Comparison of ENCODE assay signal across 1 cellular context in the genomic region with DNA sequence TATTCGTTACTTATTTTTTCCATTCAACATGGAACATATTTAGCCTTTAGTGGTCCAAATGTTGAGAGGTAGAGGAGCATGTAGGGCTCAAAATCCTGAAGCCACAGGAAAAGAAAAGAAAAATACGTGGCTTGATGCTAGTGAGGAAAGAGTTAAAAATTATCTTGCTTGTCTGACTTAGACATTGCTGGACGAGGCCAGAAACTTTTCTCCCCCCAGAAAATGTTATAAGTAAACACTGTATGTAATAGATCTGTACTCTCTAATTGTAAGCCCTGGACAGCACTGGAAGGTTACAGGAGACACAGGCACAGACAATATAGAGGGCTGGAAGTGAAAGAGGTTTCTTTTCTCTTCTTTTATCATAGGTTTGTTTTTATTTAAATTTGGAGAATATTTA.
A peak's percentile ranks its signal among the peaks of the same experiment; 100 is the strongest.
TF ChIP-seq lines count a peak whose summit lies in the region.

No MANE protein-coding gene starts in this region.

TF ChIP-seq in HepG2, 621 proteins besides CTCF, POLR2A, EP300 and RAD21 (continues in another document):
- TF ChIP-seq HOMEZ (CRISPR knock-in tag; IDR thresholded peaks at IDR 0.05; ENCODE audit: low read depth) (peak; percentile 19; the same call in 1 of the 2 replicates), HNF4A (CRISPR knock-in tag; IDR thresholded peaks at IDR 0.05) (0 out of 2 replicates have a peak, but pooled peaks have one; percentile 14), DNMT3B (CRISPR knock-in tag; conservative IDR thresholded peaks at IDR 0.05) (no peak), MIXL1 (CRISPR knock-in tag; IDR thresholded peaks at IDR 0.05) (0 out of 2 replicates have a peak, but pooled peaks have one; percentile 69), LCORL (IDR thresholded peaks at IDR 0.05) (no peak), LCORL (CRISPR knock-in tag; IDR thresholded peaks at IDR 0.05) (0 out of 2 replicates have a peak, but pooled peaks have one; percentile 19), ZNF292 (CRISPR knock-in tag; IDR thresholded peaks at IDR 0.05; ENCODE audit: borderline replicate concordance, low read depth) (peak; percentile 45; the same call in 1 of the 2 replicates), AHDC1 (CRISPR knock-in tag; IDR thresholded peaks at IDR 0.05; ENCODE audit: borderline replicate concordance) (peak; percentile 49; the same call in 1 of the 2 replicates), ARID5B (CRISPR knock-in tag; IDR thresholded peaks at IDR 0.05) (peak; percentile 46), ZNF496 (CRISPR knock-in tag; IDR thresholded peaks at IDR 0.05; ENCODE audit: insufficient replicate concordance) (no peak), ZMYM4 (CRISPR knock-in tag; IDR thresholded peaks at IDR 0.05) (no peak), ZNF432 (CRISPR knock-in tag; IDR thresholded peaks at IDR 0.05; ENCODE audit: borderline replicate concordance) (no peak), BORCS8-MEF2B (CRISPR knock-in tag; IDR thresholded peaks at IDR 0.05) (no peak), NR3C1 (CRISPR knock-in tag; IDR thresholded peaks at IDR 0.05) (no peak), MED8 (CRISPR knock-in tag; IDR thresholded peaks at IDR 0.05; ENCODE audit: insufficient replicate concordance) (no peak), ZNF670 (CRISPR knock-in tag; IDR thresholded peaks at IDR 0.05; ENCODE audit: borderline replicate concordance) (no peak), ZNF124 (CRISPR knock-in tag; IDR thresholded peaks at IDR 0.05) (0 out of 2 replicates have a peak, but pooled peaks have one; percentile 37), IRF9 (CRISPR knock-in tag; IDR thresholded peaks at IDR 0.05; ENCODE audit: borderline replicate concordance) (no peak), XBP1 (CRISPR knock-in tag; IDR thresholded peaks at IDR 0.05) (0 out of 2 replicates have a peak, but pooled peaks have one; percentile 59), HNRNPK (IDR thresholded peaks at IDR 0.05; ENCODE audit: low read depth, low read length, poor library complexity, severe bottlenecking) (no peak), FOXJ3 (CRISPR knock-in tag; IDR thresholded peaks at IDR 0.05; ENCODE audit: borderline replicate concordance) (peak; percentile 64; the same call in 1 of the 2 replicates), GATAD2A (CRISPR knock-in tag; IDR thresholded peaks at IDR 0.05) (peak; percentile 30; the same call in 1 of the 2 replicates), ZNF652 (CRISPR knock-in tag; IDR thresholded peaks at IDR 0.05; ENCODE audit: borderline replicate concordance, low read depth) (peak; percentile 98), NR2F6 (IDR thresholded peaks at IDR 0.05) (no peak), NR2F6 (CRISPR knock-in tag; IDR thresholded peaks at IDR 0.05) (0 out of 2 replicates have a peak, but pooled peaks have one; percentile 18), NCOA2 (CRISPR knock-in tag; IDR thresholded peaks at IDR 0.05) (0 out of 2 replicates have a peak, but pooled peaks have one; percentile 19), ZBTB4 (CRISPR knock-in tag; IDR thresholded peaks at IDR 0.05; ENCODE audit: borderline replicate concordance) (no peak), MLXIP (CRISPR knock-in tag; IDR thresholded peaks at IDR 0.05; ENCODE audit: borderline replicate concordance) (no peak)
- TF ChIP-seq, protein P1, sequence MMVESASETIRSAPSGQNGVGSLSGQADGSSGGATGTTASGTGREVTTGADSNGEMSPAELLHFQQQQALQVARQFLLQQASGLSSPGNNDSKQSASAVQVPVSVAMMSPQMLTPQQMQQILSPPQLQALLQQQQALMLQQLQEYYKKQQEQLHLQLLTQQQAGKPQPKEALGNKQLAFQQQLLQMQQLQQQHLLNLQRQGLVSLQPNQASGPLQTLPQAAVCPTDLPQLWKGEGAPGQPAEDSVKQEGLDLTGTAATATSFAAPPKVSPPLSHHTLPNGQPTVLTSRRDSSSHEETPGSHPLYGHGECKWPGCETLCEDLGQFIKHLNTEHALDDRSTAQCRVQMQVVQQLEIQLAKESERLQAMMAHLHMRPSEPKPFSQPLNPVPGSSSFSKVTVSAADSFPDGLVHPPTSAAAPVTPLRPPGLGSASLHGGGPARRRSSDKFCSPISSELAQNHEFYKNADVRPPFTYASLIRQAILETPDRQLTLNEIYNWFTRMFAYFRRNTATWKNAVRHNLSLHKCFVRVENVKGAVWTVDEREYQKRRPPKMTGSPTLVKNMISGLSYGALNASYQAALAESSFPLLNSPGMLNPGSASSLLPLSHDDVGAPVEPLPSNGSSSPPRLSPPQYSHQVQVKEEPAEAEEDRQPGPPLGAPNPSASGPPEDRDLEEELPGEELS (CRISPR knock-in tag; IDR thresholded peaks at IDR 0.05) = peak; percentile 66
- TF ChIP-seq, protein P2, sequence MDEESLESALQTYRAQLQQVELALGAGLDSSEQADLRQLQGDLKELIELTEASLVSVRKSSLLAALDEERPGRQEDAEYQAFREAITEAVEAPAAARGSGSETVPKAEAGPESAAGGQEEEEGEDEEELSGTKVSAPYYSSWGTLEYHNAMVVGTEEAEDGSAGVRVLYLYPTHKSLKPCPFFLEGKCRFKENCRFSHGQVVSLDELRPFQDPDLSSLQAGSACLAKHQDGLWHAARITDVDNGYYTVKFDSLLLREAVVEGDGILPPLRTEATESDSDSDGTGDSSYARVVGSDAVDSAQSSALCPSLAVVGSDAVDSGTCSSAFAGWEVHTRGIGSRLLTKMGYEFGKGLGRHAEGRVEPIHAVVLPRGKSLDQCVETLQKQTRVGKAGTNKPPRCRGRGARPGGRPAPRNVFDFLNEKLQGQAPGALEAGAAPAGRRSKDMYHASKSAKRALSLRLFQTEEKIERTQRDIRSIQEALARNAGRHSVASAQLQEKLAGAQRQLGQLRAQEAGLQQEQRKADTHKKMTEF (CRISPR knock-in tag; IDR thresholded peaks at IDR 0.05) = 0 out of 2 replicates have a peak, but pooled peaks have one; percentile 30
